8 cellular contexts compared by ENCODE assay signal in genomic region chr12:122974274-122974891, GRCh38. TPM values are rescaled to one million over a fixed set of nuclear protein-coding genes. Genes with fewer than 3 reads are reported as not detected.
DNase-seq lines count a peak whose midpoint lies in the region; ATAC-seq and TF ChIP-seq lines count a peak whose summit lies in the region.

No MANE protein-coding gene starts in this region.

- H3K36me3 ChIP-seq in GM06990 (ENCODE audit: control insufficient read depth, insufficient read depth, low read length) (peaks cover 6% of the 10 kb centered on the region; the same call in 1 of the 2 replicates), neutrophil (peaks cover 20% of the 10 kb centered on the region)

- H3K9me3 ChIP-seq in neutrophil = no peaks in the 10 kb centered on the region

- TF ChIP-seq CTCF in GM06990 (IDR thresholded peaks at IDR 0.05; ENCODE audit: insufficient read depth, low read length, poor library complexity, severe bottlenecking) (no peak), NB4 (IDR thresholded peaks at IDR 0.05; ENCODE audit: low read depth, low read length) (no peak), neutrophil (IDR thresholded peaks at IDR 0.05) (no peak)

- H3K4me3 ChIP-seq in GM06990 (replicated peaks; ENCODE audit: low read depth, low read length) (peak overlapping the region; percentile 75), NB4 (ENCODE audit: low read depth, low read length) (peak overlapping the region; percentile 87), neutrophil (ENCODE audit: low read depth in 1 of 2, low read length in 1 of 2) (peak overlapping the region; percentile 85 to 86)

- peaks cover 24 to 29% of the 10 kb centered on the region in 2 experiments for H3K4me1 ChIP-seq in neutrophil (ENCODE audit: control insufficient read depth in 1 of 2, insufficient read depth in 1 of 2, low read depth in 1 of 2, low read length in 1 of 2)

- DNase-seq in GM06990 (ENCODE audit: extremely low read depth, insufficient read length) (peak; percentile 98), NB4 (ENCODE audit: low read depth) (peak; percentile 100), SK-N-DZ (ENCODE audit: low spot score) (peak; percentile 99), germinal center (ENCODE audit: low spot score) (peak; percentile 91), substantia nigra (lab: John Stamatoyannopoulos, UW) (peak; percentile 83 to 99 (median 97))
- DNase-seq in activated naive CD4-positive, alpha-beta T cell treated with anti-CD3 and anti-CD28 coated beads, Interleukin-2, amount 50 U/mL, for 16 hours = peak; percentile 99

- peak; percentile 74 for ATAC-seq in HG02571 (IDR thresholded peaks at IDR 0.05; ENCODE audit: unreplicated experiment)

- no peaks in the 10 kb centered on the region for H3K27me3 ChIP-seq in GM06990 (replicated peaks; ENCODE audit: control insufficient read depth, insufficient read depth, low read length)
- H3K27me3 ChIP-seq in neutrophil = no peaks in the 10 kb centered on the region

- H3K27ac ChIP-seq in neutrophil = peak overlapping the region; percentile 98
- H3K27ac ChIP-seq in substantia nigra (ENCODE audit: low read depth, low read length, poor library complexity, severe bottlenecking) = peak overlapping the region; percentile 99

- peak; percentile 84 for TF ChIP-seq POLR2A in NB4 (IDR thresholded peaks at IDR 0.05; ENCODE audit: extremely low read depth, insufficient read length)

RNA-seq across cellular contexts. Expression of gene OGFOD2, which starts 0.7 kb away (rescaled TPM):
- 27.5 and 33.9 TPM in 2 replicates for polyA plus RNA-seq in SK-N-DZ (2014; cell fraction: cytosol; rRNA removed)
- 77.4 and 108 TPM in 2 replicates for polyA plus RNA-seq in SK-N-DZ (2014; cell fraction: nucleus; rRNA removed)

RNA-seq across cellular contexts. Expression of gene ARL6IP4, which starts 6.1 kb away (rescaled TPM):
- polyA plus RNA-seq in SK-N-DZ (2014; cell fraction: cytosol; rRNA removed) = 290 and 383 TPM in 2 replicates
- polyA plus RNA-seq in SK-N-DZ (2014; cell fraction: nucleus; rRNA removed) = 441 and 504 TPM in 2 replicates

RNA-seq across cellular contexts. Expression of gene ABCB9, which starts 8.1 kb away (rescaled TPM):
- 7.0 and 8.9 TPM in 2 replicates for polyA plus RNA-seq in SK-N-DZ (2014; cell fraction: cytosol; rRNA removed)
- polyA plus RNA-seq in SK-N-DZ (2014; cell fraction: nucleus; rRNA removed) = 10.2 and 16.0 TPM in 2 replicates

Comparison
In these comparisons a context has a peak if more than half of its experiments do, and no peak if none do; other contexts are left out.
1. Peak in every context shown above with its lines: DNase-seq, ATAC-seq, H3K4me3 ChIP-seq and H3K27ac ChIP-seq.